11 cellular contexts compared by ENCODE assay signal in the genomic region with DNA sequence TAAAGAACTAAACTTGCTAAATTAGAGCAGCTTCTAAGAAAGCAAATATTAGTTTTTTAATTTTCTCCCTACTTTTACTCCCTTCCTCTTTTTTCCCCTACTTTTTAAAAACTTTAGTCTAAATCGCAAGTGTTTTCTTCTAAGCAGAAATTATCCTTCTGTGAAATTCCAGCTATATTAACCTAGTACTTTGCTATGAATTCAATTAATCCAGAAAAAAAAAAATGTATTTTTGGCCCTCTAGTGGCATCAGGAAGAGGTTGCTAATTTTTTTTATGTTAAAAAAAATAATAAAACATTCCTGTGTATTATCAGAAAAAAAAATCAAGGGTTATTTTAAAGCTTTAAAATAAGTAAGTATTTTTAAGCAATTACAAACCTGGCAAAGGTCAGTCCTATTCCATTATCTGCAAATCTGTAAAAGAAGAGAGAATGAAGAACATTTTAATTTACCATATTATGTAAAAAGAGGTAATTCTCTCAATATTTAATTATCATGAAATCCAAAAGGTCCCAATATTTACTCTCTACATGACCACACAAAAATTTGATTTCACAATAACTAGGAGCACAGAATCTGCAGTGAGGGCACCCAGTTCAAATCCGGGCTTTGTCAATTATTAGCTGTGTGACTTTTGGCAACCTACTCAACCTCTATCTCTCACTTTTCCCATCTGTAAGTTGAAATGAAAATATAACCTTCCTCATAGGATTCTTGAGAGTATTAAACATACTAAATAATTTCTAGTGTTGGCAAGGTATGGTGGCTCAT. TPM values are rescaled to one million over a fixed set of nuclear protein-coding genes. Genes with fewer than 3 reads are reported as not detected.
A peak's percentile ranks its signal among the peaks of the same experiment; 100 is the strongest.
DNase-seq lines count a peak whose midpoint lies in the region; ATAC-seq and TF ChIP-seq lines count a peak whose summit lies in the region.
"Had no signal": no experiment of that assay in that cellular context is flagged by ENCODE, and none has a peak within 500 bp of the region (broad histone marks: within the 10 kb centered on the region; RNA-seq: fewer than 3 reads in every experiment).

No MANE protein-coding gene starts in this region.

- H3K79me2 ChIP-seq in smooth muscle cell (ENCODE audit: low read depth), result peaks cover 21% of the 10 kb centered on the region

- H3K36me3 ChIP-seq in Peyer's patch (peaks cover 0 to 80% (median 0%) of the 10 kb centered on the region in 3 donors), smooth muscle cell (ENCODE audit: low read depth) (peaks cover 38% of the 10 kb centered on the region)

- no peaks in the 10 kb centered on the region for H3K9me3 ChIP-seq in Peyer's patch
- no peaks in the 10 kb centered on the region for H3K9me3 ChIP-seq in smooth muscle cell (replicated peaks; ENCODE audit: low read depth)
- H3K9me3 ChIP-seq: mucosa of descending colon had no signal

- H3K4me2 ChIP-seq in smooth muscle cell, result no peak overlapping the region

- no peaks in the 10 kb centered on the region for H3K4me1 ChIP-seq in Peyer's patch
- H3K4me1 ChIP-seq in smooth muscle cell (ENCODE audit: low read depth), result peaks cover under 1% of the 10 kb centered on the region

- no peak overlapping the region for H3K27ac ChIP-seq in Peyer's patch
- H3K27ac ChIP-seq in smooth muscle cell (ENCODE audit: low read depth), result no peak overlapping the region

- peak; percentile 38 for DNase-seq in DMS53 (lab: John Stamatoyannopoulos, UW)
- DNase-seq in DMS53 treated with DMSO at 0.1 percent for 48 hours (lab: John Stamatoyannopoulos, UW; ENCODE audit: unreplicated experiment), result no peak
- DNase-seq in Peyer's patch, result no peak
- no peak for DNase-seq in epithelial cell of proximal tubule (ENCODE audit: low read depth)
- DNase-seq in smooth muscle cell (lab: John Stamatoyannopoulos, UW; ENCODE audit: unreplicated experiment), result no peak
- DNase-seq in amniotic stem cell (lab: John Stamatoyannopoulos, UW), result no peak
- DNase-seq: 8988T; activated CD4-positive, alpha-beta T cell treated with anti-CD3 and anti-CD28 coated beads, Interleukin-2, amount 10 ng/mL, durations not matched to agents 24 days and 14 days; mucosa of descending colon had no signal

- H4K20me1 ChIP-seq in smooth muscle cell (ENCODE audit: low read depth), result peaks cover 7% of the 10 kb centered on the region

- TF ChIP-seq POLR2A in Peyer's patch (IDR thresholded peaks at IDR 0.05), result no peak
- no peak for TF ChIP-seq POLR2A in GM18505 (IDR thresholded peaks at IDR 0.05; ENCODE audit: borderline replicate concordance, extremely low read depth, insufficient read depth, insufficient read length)

- no peak overlapping the region for H3K9ac ChIP-seq in smooth muscle cell (ENCODE audit: low read depth)

- 95% methylated on average over 2 of the region's 2 CpGs for WGBS in smooth muscle cell (ENCODE audit: low lambda C conversion rate)

- H3K27me3 ChIP-seq in Peyer's patch (no peaks in the 10 kb centered on the region), smooth muscle cell (ENCODE audit: low read depth) (no peaks in the 10 kb centered on the region)

- TF ChIP-seq CTCF in Peyer's patch (IDR thresholded peaks at IDR 0.05) (peak in 5 of 6 experiments; percentile 17 to 48 (median 27)), epithelial cell of proximal tubule (conservative IDR thresholded peaks at IDR 0.05; ENCODE audit: low read depth, low read length) (peak; percentile 35), smooth muscle cell (IDR thresholded peaks at IDR 0.05; ENCODE audit: borderline replicate concordance, insufficient read depth, poor library complexity, severe bottlenecking) (peak; percentile 68)

- peaks cover 4% of the 10 kb centered on the region for H3F3A ChIP-seq in smooth muscle cell (ENCODE audit: low read depth)

- H3K4me3 ChIP-seq in Peyer's patch (no peak overlapping the region), epithelial cell of proximal tubule (ENCODE audit: low read depth, low read length) (no peak overlapping the region), smooth muscle cell (no peak overlapping the region)
- H3K4me3 ChIP-seq: mucosa of descending colon had no signal

- ATAC-seq in GM18519 (IDR thresholded peaks at IDR 0.05; ENCODE audit: low FRiP score, unreplicated experiment), result no peak
- no peak for ATAC-seq in GM18505 (IDR thresholded peaks at IDR 0.05; ENCODE audit: unreplicated experiment)
- ATAC-seq: mucosa of descending colon had no signal

- H2AFZ ChIP-seq in smooth muscle cell (ENCODE audit: low read depth), result no peak overlapping the region

RNA-seq across cellular contexts. Expression of gene CEMIP2, which starts 52.0 kb away (rescaled TPM):
- 100 to 1,000 TPM in 3 of 4 donors, 10 to 100 TPM in 1; 79.2 to 243 (median 215) TPM for total RNA-seq in Peyer's patch
- total RNA-seq in epithelial cell of proximal tubule, result 58.8 and 92.1 TPM in 2 replicates
- total RNA-seq in smooth muscle cell, result 103 and 105 TPM in 2 replicates
- polyA plus RNA-seq in smooth muscle cell, result 46.1 and 70.3 TPM in 2 replicates
